21 cellular contexts compared by ENCODE assay signal in genomic region chr6:134443009-134443408, GRCh38.
"Had no signal": no experiment of that assay in that cellular context is flagged by ENCODE, and none has a peak within 500 bp of the region (broad histone marks: within the 10 kb centered on the region; RNA-seq: fewer than 3 reads in every experiment).

No MANE protein-coding gene starts in this region.

- H3K4me3 ChIP-seq: breast epithelium, right lobe of liver, tibial artery, upper lobe of right lung had no signal

- ATAC-seq: activated CD8-positive, alpha-beta memory T cell treated with anti-CD3 and anti-CD28 coated beads, Interleukin-2, amount 10 ng/mL, durations not matched to agents 7 days and 5 days; activated CD8-positive, alpha-beta T cell treated with anti-CD3 and anti-CD28 coated beads, Interleukin-2, amount 10 ng/mL, durations not matched to agents 7 days and 5 days; activated naive CD8-positive, alpha-beta T cell treated with anti-CD3 and anti-CD28 coated beads, Interleukin-2, amount 50 U/mL, for 24 hours; right lobe of liver; stimulated activated naive CD8-positive, alpha-beta T cell treated with anti-CD3 and anti-CD28 coated beads, Interleukin-15, Interleukin-2, amounts not matched to agents 100 U/mL and 50 U/mL, for 24 hours; upper lobe of right lung had no signal

- H3K9me3 ChIP-seq: breast epithelium, right lobe of liver, tibial artery, upper lobe of right lung had no signal

- H3K27me3 ChIP-seq: breast epithelium, right lobe of liver, tibial artery, upper lobe of right lung had no signal

- H3K4me1 ChIP-seq: breast epithelium, right lobe of liver had no signal

- DNase-seq: activated CD8-positive, alpha-beta memory T cell treated with anti-CD3 and anti-CD28 coated beads, Interleukin-2, amount 10 ng/mL, durations not matched to agents 7 days and 5 days; activated CD8-positive, alpha-beta T cell treated with anti-CD3 and anti-CD28 coated beads, Interleukin-2, amount 10 ng/mL, durations not matched to agents 7 days and 5 days; activated naive CD8-positive, alpha-beta T cell treated with anti-CD3 and anti-CD28 coated beads, Interleukin-2, amount 50 U/mL, for 24 hours; activated T-cell treated with anti-CD3 and anti-CD28 coated beads, Interleukin-2, amount 50 U/mL, for 48 hours; amygdala; dermis blood vessel endothelial cell; effector CD8-positive, alpha-beta T cell; islet precursor cell; left cardiac atrium; mammary epithelial cell; right lobe of liver; stimulated activated CD4-positive, alpha-beta T cell treated with anti-CD3 and anti-CD28 coated beads, Interleukin-2, amount 100 ng/mL, for 48 hours; stimulated activated naive CD8-positive, alpha-beta T cell treated with anti-CD3 and anti-CD28 coated beads, Interleukin-15, Interleukin-2, amounts not matched to agents 100 U/mL and 50 U/mL, for 24 hours; T-helper 2 cell; tibial artery; upper lobe of right lung had no signal

- H3K27ac ChIP-seq: breast epithelium, epithelial cell of prostate, right lobe of liver, tibial artery, upper lobe of right lung had no signal

- H3K36me3 ChIP-seq: breast epithelium, right lobe of liver, tibial artery, upper lobe of right lung had no signal

- FAIRE-seq: colon, endometrium, frontal cortex had no signal
